ENCODE assay signal across 25 cellular contexts in the genomic region with DNA sequence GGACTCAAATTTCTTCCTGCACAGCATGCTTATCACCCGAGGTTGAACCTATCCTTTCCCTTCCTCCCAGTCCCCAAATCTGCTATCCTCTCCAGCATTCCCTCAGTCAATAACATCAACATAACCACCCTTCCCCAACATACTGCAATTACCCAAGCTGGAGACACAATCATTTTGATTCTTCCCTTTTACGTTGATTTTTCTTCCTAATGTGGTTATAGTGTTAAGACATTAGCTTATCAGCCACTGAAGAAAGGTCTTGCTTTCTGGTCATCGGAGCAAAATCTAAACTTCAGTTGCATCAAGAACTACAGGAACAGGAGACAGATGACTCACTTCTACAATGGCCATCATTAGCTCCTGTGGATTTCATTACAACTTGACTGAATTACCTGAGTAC.
"Had no signal": no experiment of that assay in that cellular context is flagged by ENCODE, and none has a peak within 500 bp of the region (broad histone marks: within the 10 kb centered on the region; RNA-seq: fewer than 3 reads in every experiment).

No MANE protein-coding gene starts in this region.

- DNase-seq: activated CD4-positive, alpha-beta T cell treated with anti-CD3 and anti-CD28 coated beads for 4 hours; activated CD4-positive, alpha-beta T cell treated with anti-CD3 and anti-CD28 coated beads, Interleukin-2, amount 50 U/mL, for 48 hours; activated CD4-positive, CD25-positive, alpha-beta regulatory T cell; activated CD8-positive, alpha-beta memory T cell treated with anti-CD3 and anti-CD28 coated beads, Interleukin-2, amount 50 U/mL, for 48 hours; activated naive CD4-positive, alpha-beta T cell; activated naive CD8-positive, alpha-beta T cell treated with anti-CD3 and anti-CD28 coated beads, Interleukin-2, amount 10 ng/mL, durations not matched to agents 7 days and 5 days; activated T-cell treated with anti-CD3 and anti-CD28 coated beads, Interleukin-2, amount 50 U/mL, for 4 hours; amniotic stem cell; colonic mucosa; esophagus squamous epithelium; gastrocnemius medialis; hippocampal formation; islet precursor cell; lower lobe of right lung; naive thymus-derived CD4-positive, alpha-beta T cell; spleen; stimulated activated CD4-positive, alpha-beta T cell treated with anti-CD3 and anti-CD28 coated beads, Interleukin-4, amount 100 ng/mL, for 1 hour; stimulated activated naive CD4-positive, alpha-beta T cell; testis; trophoblast cell had no signal

- H3K4me3 Mint-ChIP-seq: activated naive CD8-positive, alpha-beta T cell treated with anti-CD3 and anti-CD28 coated beads, Interleukin-2, amount 10 ng/mL, durations not matched to agents 7 days and 5 days; activated T-cell treated with anti-CD3 and anti-CD28 coated beads, Interleukin-2, amount 50 U/mL, for 4 hours had no signal

- ATAC-seq: activated T-cell treated with anti-CD3 and anti-CD28 coated beads, Interleukin-2, amount 50 U/mL, for 4 hours; gastrocnemius medialis; left lobe of liver; lower lobe of right lung; naive thymus-derived CD4-positive, alpha-beta T cell had no signal

- H3K4me1 ChIP-seq: breast epithelium, colonic mucosa, prostate gland had no signal

- H3K27me3 ChIP-seq: breast epithelium, colonic mucosa, esophagus squamous epithelium, gastrocnemius medialis, spleen, testis, vagina had no signal

- H3K27ac ChIP-seq: breast epithelium, colonic mucosa, esophagus squamous epithelium, gastrocnemius medialis, lower lobe of right lung, spleen, testis, vagina had no signal

- H3K9me3 ChIP-seq: breast epithelium, colonic mucosa, esophagus squamous epithelium, gastrocnemius medialis, lower lobe of right lung, prostate gland, spleen, testis, vagina had no signal

- H3K4me3 ChIP-seq: breast epithelium, colonic mucosa, esophagus squamous epithelium, gastrocnemius medialis, lower lobe of right lung, prostate gland, spleen, testis, vagina had no signal

- H3K9me3 Mint-ChIP-seq: activated naive CD8-positive, alpha-beta T cell treated with anti-CD3 and anti-CD28 coated beads, Interleukin-2, amount 10 ng/mL, durations not matched to agents 7 days and 5 days; activated T-cell treated with anti-CD3 and anti-CD28 coated beads, Interleukin-2, amount 50 U/mL, for 4 hours; activated T-helper 2 cell treated with anti-CD3 and anti-CD28 coated beads, Interferon-gamma antibody, Interleukin-2, Interleukin-4, amounts not matched to agents 10 μg/mL and 5 μg/mL and 100 μg/mL, durations not matched to agents 14 hours and 24 hours and 36 hours had no signal

- H3K36me3 ChIP-seq: breast epithelium, colonic mucosa, esophagus squamous epithelium, gastrocnemius medialis, lower lobe of right lung, prostate gland, spleen, vagina had no signal

- H3K27ac Mint-ChIP-seq: activated naive CD8-positive, alpha-beta T cell treated with anti-CD3 and anti-CD28 coated beads, Interleukin-2, amount 10 ng/mL, durations not matched to agents 7 days and 5 days; activated T-helper 2 cell treated with anti-CD3 and anti-CD28 coated beads, Interferon-gamma antibody, Interleukin-2, Interleukin-4, amounts not matched to agents 10 μg/mL and 5 μg/mL and 100 μg/mL, durations not matched to agents 14 hours and 24 hours and 36 hours had no signal
